In genomic region chr11:118778898-118779297, GRCh38 we compare ENCODE assay signal across 18 cellular contexts.
"Had no signal": no experiment of that assay in that cellular context is flagged by ENCODE, and none has a peak within 500 bp of the region (broad histone marks: within the 10 kb centered on the region; RNA-seq: fewer than 3 reads in every experiment).

No MANE protein-coding gene starts in this region.

- H3K27me3 Mint-ChIP-seq: type B pancreatic cell had no signal

- H3K4me1 ChIP-seq: colonic mucosa had no signal

- H3K4me3 Mint-ChIP-seq: immature natural killer cell, type B pancreatic cell had no signal

- DNase-seq: colonic mucosa; dermis blood vessel endothelial cell; esophagus squamous epithelium; foreskin fibroblast; immature natural killer cell; left cardiac atrium; left ventricle myocardium superior; psoas muscle; retina; stimulated activated CD4-positive, alpha-beta T cell treated with anti-CD3 and anti-CD28 coated beads, Interleukin-2, amount 100 ng/mL, for 24 hours; stimulated activated CD4-positive, alpha-beta T cell treated with anti-CD3 and anti-CD28 coated beads, Interleukin-4, amount 100 ng/mL, for 4 hours; stimulated activated naive CD4-positive, alpha-beta T cell treated with Interleukin-2 at 50 U/mL for 16 hours had no signal

- H3K27ac Mint-ChIP-seq: type B pancreatic cell had no signal

- H3K9me3 ChIP-seq: colonic mucosa, esophagus squamous epithelium, gastroesophageal sphincter, neutrophil, psoas muscle had no signal

- FAIRE-seq: keratinocyte, urothelium cell line had no signal

- H3K27me3 ChIP-seq: colonic mucosa, esophagus squamous epithelium, gastroesophageal sphincter, neutrophil had no signal

- H3K9me3 Mint-ChIP-seq: immature natural killer cell, type B pancreatic cell had no signal

- H3K27ac ChIP-seq: colonic mucosa, esophagus squamous epithelium, gastroesophageal sphincter, neutrophil, psoas muscle had no signal

- H3K4me3 ChIP-seq: colonic mucosa, esophagus squamous epithelium, gastroesophageal sphincter, psoas muscle had no signal

- ATAC-seq: gastroesophageal sphincter, left cardiac atrium, left ventricle myocardium superior, psoas muscle, sciatic nerve had no signal
